Comparison of ENCODE assay signal across 1 cellular context in genomic region chr3:195156286-195156890, GRCh38.
TF ChIP-seq lines count a peak whose summit lies in the region.

No MANE protein-coding gene starts in this region.

TF ChIP-seq in WTC11, 78 proteins besides CTCF, POLR2A, EP300 and RAD21 (continued from another document):
- no peak for TF ChIP-seq AFF4 (CRISPR knock-in tag; IDR thresholded peaks at IDR 0.05; ENCODE audit: borderline replicate concordance)
